Comparison of ENCODE assay signal across 1 cellular context in genomic region chr11:64834723-64835615, GRCh38.
TF ChIP-seq lines count a peak whose summit lies in the region.

No MANE protein-coding gene starts in this region.

TF ChIP-seq in GM23338, 12 proteins besides CTCF, POLR2A, EP300 and RAD21 (continued from another document):
- TF ChIP-seq ZNF462 (CRISPR knock-in tag; IDR thresholded peaks at IDR 0.05) (no peak), ETS1 (IDR thresholded peaks at IDR 0.05) (no peak), POLR2AphosphoS5 (IDR thresholded peaks at IDR 0.05; ENCODE audit: low read depth) (no peak), CREB1 (CRISPR knock-in tag; IDR thresholded peaks at IDR 0.05; ENCODE audit: low read depth) (no peak), REST (IDR thresholded peaks at IDR 0.05; ENCODE audit: unreplicated experiment) (no peak), NANOG (IDR thresholded peaks at IDR 0.05; ENCODE audit: borderline replicate concordance) (no peak), ZNF114 (CRISPR knock-in tag; IDR thresholded peaks at IDR 0.05) (no peak), EZH2 (IDR thresholded peaks at IDR 0.05; ENCODE audit: low read depth, unreplicated experiment) (no peak), ZNF331 (CRISPR knock-in tag; IDR thresholded peaks at IDR 0.05; ENCODE audit: low read depth) (no peak), JUNB (IDR thresholded peaks at IDR 0.05; ENCODE audit: unreplicated experiment) (no peak)
